8 cellular contexts compared by ENCODE assay signal in genomic region chr14:51828017-51828797, GRCh38. TPM values are rescaled to one million over a fixed set of nuclear protein-coding genes. Genes with fewer than 3 reads are reported as not detected.
DNase-seq lines count a peak whose midpoint lies in the region; ATAC-seq and TF ChIP-seq lines count a peak whose summit lies in the region.

No MANE protein-coding gene starts in this region.

- peak; percentile 91 for ATAC-seq in GM19043 (IDR thresholded peaks at IDR 0.05; ENCODE audit: low read depth, unreplicated experiment)
- peak; percentile 92 for ATAC-seq in HG03354 (IDR thresholded peaks at IDR 0.05; ENCODE audit: poor library complexity, severe bottlenecking, unreplicated experiment)
- peak; percentile 94 to 97 for ATAC-seq in naive B cell (ENCODE audit: low read depth in 2 of 2)

- intact Hi-C loops in sigmoid colon (cut with DNase I): no loop called here

- H3K4me3 ChIP-seq in sigmoid colon: no peak overlapping the region

- no peaks in the 10 kb centered on the region for H3K36me3 ChIP-seq in sigmoid colon

- TF ChIP-seq EP300 in sigmoid colon (IDR thresholded peaks at IDR 0.05): no peak

- peaks cover 0 to 4% (median 0%) of the 10 kb centered on the region in 3 donors for H3K4me1 Mint-ChIP-seq in naive B cell

- no peak for TF ChIP-seq POLR2A in sigmoid colon (IDR thresholded peaks at IDR 0.05)

- H3K36me3 Mint-ChIP-seq in naive B cell: no peaks in the 10 kb centered on the region

- H3K27me3 ChIP-seq in sigmoid colon: no peaks in the 10 kb centered on the region

- no peak for TF ChIP-seq CTCF in sigmoid colon (IDR thresholded peaks at IDR 0.05)

- peak; percentile 18 for DNase-seq in ACHN
- peak; percentile 74 for DNase-seq in SW480 (ENCODE audit: low spot score)
- peak; percentile 54 for DNase-seq in activated naive CD4-positive, alpha-beta T cell treated with anti-CD3 and anti-CD28 coated beads, Interleukin-2, amount 50 U/mL, for 16 hours
- DNase-seq in naive B cell: peak; percentile 45
- DNase-seq in NCI-H524 (lab: John Stamatoyannopoulos, UW): no peak
- no peak for DNase-seq in sigmoid colon

- H3K27ac Mint-ChIP-seq in naive B cell: peak overlapping the region in 4 of 6 donors; percentile 1 to 58 (median 50)

- peaks cover 0 to 15% (median 12%) of the 10 kb centered on the region in 7 donors for H3K9me3 Mint-ChIP-seq in naive B cell

- peaks cover 0 to 2% (median 0%) of the 10 kb centered on the region in 4 donors for H3K9me3 ChIP-seq in sigmoid colon

- in situ Hi-C loops in ACHN (cut with HindIII; ENCODE audit: low pct_ligation_motif_present, low pct_unique_long_range_greater_than_20kb, low sequenced_read_pairs): no loop called here

- H3K27ac ChIP-seq in sigmoid colon: no peak overlapping the region

- WGBS in sigmoid colon, 2 donors: 50 to 81% methylated on average over 8 of the region's 8 CpGs

- H3K4me1 ChIP-seq in sigmoid colon: peaks cover 0 to 10% (median 3%) of the 10 kb centered on the region in 4 donors

- H3K4me3 Mint-ChIP-seq in naive B cell: no peak overlapping the region

- no peaks in the 10 kb centered on the region for H3K27me3 Mint-ChIP-seq in naive B cell

RNA-seq across cellular contexts. Expression of gene GNG2, which starts 32.2 kb away (rescaled TPM):
- polyA plus RNA-seq in naive B cell (ENCODE audit: low read depth in 6 of 6) (10 to 100 TPM; 74.1 to 98.6 (median 91.4) TPM), sigmoid colon (10 to 100 TPM in 2 of 3 donors, 1 to 10 TPM in 1; 9.5 to 18.4 (median 16.8) TPM)
- total RNA-seq in sigmoid colon: 10 to 100 TPM; 27.3 to 44.2 (median 29.1) TPM

Comparison
In these comparisons a context has a peak if more than half of its experiments do, and no peak if none do; other contexts are left out.
1. DNase-seq: peak in ACHN (single experiment), SW480 (single experiment), activated naive CD4-positive, alpha-beta T cell treated with anti-CD3 and anti-CD28 coated beads, Interleukin-2, amount 50 U/mL, for 16 hours (single experiment) and naive B cell (single experiment); none in NCI-H524 (0 of 2) and sigmoid colon (single experiment).
2. Peak in every context shown above with its lines, with median percentiles within 50 percentile points of each other: ATAC-seq.